Comparison of ENCODE assay signal across 8 cellular contexts in genomic region chr11:46700251-46701077, GRCh38. TPM values are rescaled to one million over a fixed set of nuclear protein-coding genes. Genes with fewer than 3 reads are reported as not detected.
DNase-seq lines count a peak whose midpoint lies in the region; ATAC-seq and TF ChIP-seq lines count a peak whose summit lies in the region.

TSS of gene ARHGAP1 (minus strand) at chr11:46700619. CDS start at chr11:46696107, 4,512 bp downstream.
TSS of gene ZNF408 (plus strand) at chr11:46701031. CDS start at chr11:46701048, 17 bp downstream.

- peaks cover 52% of the 10 kb centered on the region for H3K36me3 Mint-ChIP-seq in activated CD4-positive, alpha-beta T cell treated with anti-CD3 and anti-CD28 coated beads, Interleukin-2, amount 10 ng/mL, durations not matched to agents 7 days and 5 days (ENCODE audit: low read depth)

- POLR2A ChIA-PET in activated CD4-positive, alpha-beta T cell treated with anti-CD3 and anti-CD28 coated beads, Interleukin-2, amount 10 ng/mL, durations not matched to agents 7 days and 5 days (lab: Charles Lee) = interaction anchor here (1.1 to 1.5 kb wide), 2 partner anchors 29 to 34 kb away, joined by 3 to 7 read pairs; no protein-coding TSS in a partner anchor

- CTCF ChIA-PET in activated CD4-positive, alpha-beta T cell treated with anti-CD3 and anti-CD28 coated beads, Interleukin-2, amount 10 ng/mL, durations not matched to agents 7 days and 5 days (lab: Charles Lee) = interaction anchor here (0.6 to 2.2 kb wide), 6 partner anchors 9 to 142 kb away, joined by 3 to 6 read pairs (median 4); no protein-coding TSS in a partner anchor

- intact Hi-C loops in left colon (cut with DNase I, micrococcal nuclease) = no loop called here

- peak within 1 kb of the TSS; percentile 99 for H3K4me2 ChIP-seq in BLaER1

- H3K9ac ChIP-seq in BLaER1 = peak within 1 kb of the TSS; percentile 97

- ATAC-seq in GM19328 (IDR thresholded peaks at IDR 0.05; ENCODE audit: unreplicated experiment) (peak; percentile 95), HG03520 (IDR thresholded peaks at IDR 0.05; ENCODE audit: unreplicated experiment) (peak; percentile 83), left colon (peak; percentile 94)

- peak within 1 kb of the TSS; percentile 97 for H3K27ac Mint-ChIP-seq in activated CD4-positive, alpha-beta T cell treated with anti-CD3 and anti-CD28 coated beads, Interleukin-2, amount 10 ng/mL, durations not matched to agents 7 days and 5 days

- peaks cover 48% of the 10 kb centered on the region for H3K4me1 ChIP-seq in BLaER1

- H3K4me1 Mint-ChIP-seq in activated CD4-positive, alpha-beta T cell treated with anti-CD3 and anti-CD28 coated beads, Interleukin-2, amount 10 ng/mL, durations not matched to agents 7 days and 5 days = peaks cover 48% of the 10 kb centered on the region

- no peaks in the 10 kb centered on the region for H3K27me3 ChIP-seq in BLaER1

- no peaks in the 10 kb centered on the region for H3K9me3 ChIP-seq in BLaER1

- H3K36me3 ChIP-seq in BLaER1 = peaks cover 54% of the 10 kb centered on the region

- H3K9me3 Mint-ChIP-seq in activated CD4-positive, alpha-beta T cell treated with anti-CD3 and anti-CD28 coated beads, Interleukin-2, amount 10 ng/mL, durations not matched to agents 7 days and 5 days = no peaks in the 10 kb centered on the region

- peaks cover 31% of the 10 kb centered on the region for H4K20me1 ChIP-seq in BLaER1

- DNase-seq in NCI-H69 (lab: John Stamatoyannopoulos, UW) (peak; percentile 100), coronary artery (ENCODE audit: low spot score) (peak; percentile 99), left colon (peak; percentile 100)
- peak; percentile 100 for DNase-seq in activated CD4-positive, alpha-beta T cell treated with anti-CD3 and anti-CD28 coated beads, Interleukin-2, amount 10 ng/mL, durations not matched to agents 7 days and 5 days
- DNase-seq in stimulated activated CD4-positive, alpha-beta T cell treated with anti-CD3 and anti-CD28 coated beads, Interleukin-1b, Interleukin-23, amount 100 ng/mL, for 48 hours = peak; percentile 99

- H3K4me3 ChIP-seq in BLaER1 (peak within 1 kb of the TSS; percentile 97), coronary artery (peak within 1 kb of the TSS; percentile 88)

- no peak for TF ChIP-seq CTCF in coronary artery (IDR thresholded peaks at IDR 0.05)

- no peaks in the 10 kb centered on the region for H3K27me3 Mint-ChIP-seq in activated CD4-positive, alpha-beta T cell treated with anti-CD3 and anti-CD28 coated beads, Interleukin-2, amount 10 ng/mL, durations not matched to agents 7 days and 5 days

- H3K27ac ChIP-seq in BLaER1 (peak within 1 kb of the TSS; percentile 99), coronary artery (peak within 1 kb of the TSS; percentile 88 to 93)

- peak within 1 kb of the TSS; percentile 98 for H3K4me3 Mint-ChIP-seq in activated CD4-positive, alpha-beta T cell treated with anti-CD3 and anti-CD28 coated beads, Interleukin-2, amount 10 ng/mL, durations not matched to agents 7 days and 5 days

RNA-seq across cellular contexts. Expression of gene ARHGAP1, which starts in this region (rescaled TPM):
- total RNA-seq in activated CD4-positive, alpha-beta T cell treated with anti-CD3 and anti-CD28 coated beads, Interleukin-2, amount 10 ng/mL, durations not matched to agents 7 days and 5 days = 10 to 100 TPM; 83.8 to 88.8 TPM
- total RNA-seq in left colon = 10 to 100 TPM; 77.3 to 78.5 TPM

RNA-seq across cellular contexts. Expression of gene ZNF408, which starts in this region (rescaled TPM):
- 10 to 100 TPM; 11.7 to 16.3 TPM for total RNA-seq in activated CD4-positive, alpha-beta T cell treated with anti-CD3 and anti-CD28 coated beads, Interleukin-2, amount 10 ng/mL, durations not matched to agents 7 days and 5 days
- total RNA-seq in left colon = 10 to 100 TPM; 11.3 to 11.6 TPM

Comparison
In these comparisons a context has a peak if more than half of its experiments do, and no peak if none do; other contexts are left out.
1. Peak in every context shown above with its lines: DNase-seq, ATAC-seq, H3K4me3 ChIP-seq and H3K27ac ChIP-seq.